25 cellular contexts compared by ENCODE assay signal in the genomic region with DNA sequence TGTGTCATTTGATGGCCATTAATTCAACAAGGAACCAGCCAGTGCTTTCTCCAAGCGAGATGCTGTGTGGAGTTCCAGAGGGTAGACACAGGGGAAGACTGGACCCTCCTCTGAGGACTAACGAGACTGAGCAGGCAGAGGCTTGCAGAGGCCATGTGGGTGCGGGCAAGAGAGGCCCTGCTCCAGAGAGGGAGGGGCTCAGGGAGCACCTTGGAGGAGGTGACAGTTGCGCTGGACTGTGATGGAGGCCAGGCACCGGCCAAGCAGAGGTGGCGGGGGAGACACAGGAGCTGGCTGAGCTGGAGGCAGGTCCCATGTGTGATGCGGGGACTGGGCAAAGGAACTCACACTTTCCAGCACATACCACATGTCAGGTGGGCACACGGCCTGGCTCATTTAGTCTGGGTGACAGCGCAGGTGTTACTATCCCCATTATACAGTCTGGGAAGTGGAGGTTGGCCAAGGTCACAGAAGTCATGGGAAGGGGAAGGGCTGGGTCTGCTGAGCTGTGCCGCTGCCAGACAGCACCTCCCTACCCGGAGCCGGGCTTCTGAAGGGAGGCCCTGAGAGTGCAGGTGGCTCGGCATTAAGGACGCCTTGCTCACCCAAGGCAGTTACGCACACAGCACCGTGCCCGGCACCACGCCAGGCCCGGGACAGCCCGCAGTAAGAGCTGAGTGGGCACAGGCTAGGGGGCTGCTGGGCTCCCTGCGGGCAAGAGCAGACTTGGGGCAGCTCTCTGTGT. TPM values are rescaled to one million over a fixed set of nuclear protein-coding genes. Genes with fewer than 3 reads are reported as not detected.
DNase-seq lines count a peak whose midpoint lies in the region; ATAC-seq, FAIRE-seq and TF ChIP-seq lines count a peak whose summit lies in the region.
"Had no signal": no experiment of that assay in that cellular context is flagged by ENCODE, and none has a peak within 500 bp of the region (broad histone marks: within the 10 kb centered on the region; RNA-seq: fewer than 3 reads in every experiment).

No MANE protein-coding gene starts in this region.

- peaks cover 39% of the 10 kb centered on the region for H3K4me1 Mint-ChIP-seq in WTC11

- no peak for TF ChIP-seq POLR2A in HepG2 (IDR thresholded peaks at IDR 0.05; ENCODE audit: insufficient read depth in 1 of 2, low read depth in 2 of 2, low read length in 2 of 2)
- no peak for TF ChIP-seq POLR2A in right lobe of liver (IDR thresholded peaks at IDR 0.05)

- intact Hi-C loops in HepG2 (cut with micrococcal nuclease; ENCODE audit: unreplicated experiment) (no loop called here), right lobe of liver (cut with DNase I) (no loop called here)

- H3K9me3 ChIP-seq in HepG2 (ENCODE audit: low read length) (no peaks in the 10 kb centered on the region), right lobe of liver (no peaks in the 10 kb centered on the region), smooth muscle cell (replicated peaks; ENCODE audit: low read depth) (no peaks in the 10 kb centered on the region)
- H3K9me3 ChIP-seq: Caco-2, sigmoid colon, SJSA1 had no signal

- in situ Hi-C loops in HepG2 (cut with HindIII; ENCODE audit: extremely low pct_ligation_motif_present, low pct_unique_long_range_greater_than_20kb): no loop called here

- DNase-seq in HepG2 (ENCODE audit: low spot score) (no peak), right lobe of liver (no peak), WTC11 (ENCODE audit: low spot score) (no peak), islet precursor cell (peak; percentile 50), smooth muscle cell (lab: John Stamatoyannopoulos, UW; ENCODE audit: unreplicated experiment) (no peak), NCI-H345 treated with DMSO at 0.1 percent for 48 hours (lab: John Stamatoyannopoulos, UW; ENCODE audit: unreplicated experiment) (no peak)
- DNase-seq: activated CD4-positive, alpha-beta T cell treated with anti-CD3 and anti-CD28 coated beads, Interleukin-2, amount 50 U/mL, for 4 hours; activated naive CD8-positive, alpha-beta T cell treated with anti-CD3 and anti-CD28 coated beads, Interleukin-2, amount 50 U/mL, for 24 hours; activated T-cell treated with anti-CD3 and anti-CD28 coated beads for 4 hours; DMS79 treated with DMSO at 0.1 percent for 48 hours; GF-D8; HCEC 1CT; NCI-H1105 treated with DMSO at 0.1 percent for 48 hours; NCI-H1930; NCI-H69; sigmoid colon; stimulated activated CD4-positive, alpha-beta T cell treated with anti-CD3 and anti-CD28 coated beads, Interleukin-15, amount 100 ng/mL, for 24 hours; T-helper 1 cell had no signal

- peaks cover 15% of the 10 kb centered on the region for H3K27me3 Mint-ChIP-seq in WTC11 (ENCODE audit: low read depth)
- H3K27me3 Mint-ChIP-seq: stimulated activated naive CD8-positive, alpha-beta T cell treated with anti-CD3 and anti-CD28 coated beads, Interleukin-15, Interleukin-2, amounts not matched to agents 100 ng/mL and 50 ng/mL, for 24 hours had no signal

- H3F3A ChIP-seq in smooth muscle cell (ENCODE audit: low read depth): peaks cover 6% of the 10 kb centered on the region

- no peak for TF ChIP-seq CTCF in HepG2 (CRISPR knock-in tag; IDR thresholded peaks at IDR 0.05)
- no peak for TF ChIP-seq CTCF in right lobe of liver (IDR thresholded peaks at IDR 0.05)
- TF ChIP-seq CTCF in WTC11 (IDR thresholded peaks at IDR 0.05): no peak
- no peak for TF ChIP-seq CTCF in smooth muscle cell (IDR thresholded peaks at IDR 0.05; ENCODE audit: borderline replicate concordance, insufficient read depth, poor library complexity, severe bottlenecking)

- no peaks in the 10 kb centered on the region for H3K36me3 Mint-ChIP-seq in WTC11

- H3K4me3 Mint-ChIP-seq in WTC11: no peak overlapping the region
- H3K4me3 Mint-ChIP-seq: activated naive CD8-positive, alpha-beta T cell treated with anti-CD3 and anti-CD28 coated beads, Interleukin-2, amount 50 U/mL, for 24 hours; stimulated activated naive CD8-positive, alpha-beta T cell treated with anti-CD3 and anti-CD28 coated beads, Interleukin-15, Interleukin-2, amounts not matched to agents 100 ng/mL and 50 ng/mL, for 24 hours had no signal

- no peak overlapping the region for H3K4me3 ChIP-seq in HepG2 (replicated peaks in 1 of 3; ENCODE audit: insufficient read depth in 1 of 3, low read depth in 2 of 3, low read length in 3 of 3)
- no peak overlapping the region for H3K4me3 ChIP-seq in right lobe of liver
- no peak overlapping the region for H3K4me3 ChIP-seq in smooth muscle cell
- H3K4me3 ChIP-seq: sigmoid colon, SJSA1 had no signal

- H3K4me2 ChIP-seq in HepG2 (ENCODE audit: low read depth, low read length) (no peak overlapping the region), smooth muscle cell (no peak overlapping the region)

- CTCF ChIA-PET in HepG2 (lab: Yijun Ruan, JAX; ENCODE audit: low intra/inter-chr PET ratio, low total read pairs) (no interaction called here), WTC11 (lab: Charles Lee) (interaction anchor here (0.9 kb wide), 1 partner anchor 24 kb away, joined by 3 read pairs; no protein-coding TSS in a partner anchor)

- H3K27ac ChIP-seq in HepG2 (ENCODE audit: extremely low read length, insufficient read depth, low read length): no peak overlapping the region
- H3K27ac ChIP-seq in right lobe of liver: no peak overlapping the region
- H3K27ac ChIP-seq in smooth muscle cell (ENCODE audit: low read depth): no peak overlapping the region
- H3K27ac ChIP-seq: sigmoid colon, SJSA1 had no signal

- no peaks in the 10 kb centered on the region for H4K20me1 ChIP-seq in HepG2 (ENCODE audit: insufficient read depth, low read length)
- H4K20me1 ChIP-seq in smooth muscle cell (ENCODE audit: low read depth): no peaks in the 10 kb centered on the region

- POLR2A ChIA-PET in HepG2 (lab: Yijun Ruan, JAX): no interaction called here
- POLR2A ChIA-PET in WTC11 (lab: Charles Lee): no interaction called here

- H3K27me3 ChIP-seq in HepG2 (ENCODE audit: control insufficient read depth in 1 of 2, insufficient read depth in 2 of 2, low read length in 2 of 2): 0 out of 5 replicates have a peak, but pooled peaks cover 0 to 3% of the 10 kb centered on the region in 2 experiments
- H3K27me3 ChIP-seq in right lobe of liver: no peaks in the 10 kb centered on the region
- H3K27me3 ChIP-seq in smooth muscle cell (ENCODE audit: low read depth): no peaks in the 10 kb centered on the region
- H3K27me3 ChIP-seq: SJSA1 had no signal

- H3K4me1 ChIP-seq in HepG2 (ENCODE audit: insufficient read depth, low read length) (peaks cover 38% of the 10 kb centered on the region), right lobe of liver (peaks cover 0 to 12% (median 4%) of the 10 kb centered on the region in 4 donors), smooth muscle cell (ENCODE audit: low read depth) (peaks cover 4% of the 10 kb centered on the region)

- BruUV-seq in HepG2 (replicated peaks; lab: Mats Ljungman, UMichigan): no TSS peak

- no peak for ATAC-seq in HepG2
- ATAC-seq in right lobe of liver: no peak
- ATAC-seq in WTC11: no peak
- ATAC-seq in GM19328 (IDR thresholded peaks at IDR 0.05; ENCODE audit: unreplicated experiment): no peak
- no peak for ATAC-seq in HG02885 (IDR thresholded peaks at IDR 0.05; ENCODE audit: poor library complexity, unreplicated experiment)
- ATAC-seq: activated naive CD8-positive, alpha-beta T cell treated with anti-CD3 and anti-CD28 coated beads, Interleukin-2, amount 50 U/mL, for 24 hours had no signal

- no peaks in the 10 kb centered on the region for H3K9me3 Mint-ChIP-seq in WTC11
- H3K9me3 Mint-ChIP-seq: activated naive CD8-positive, alpha-beta T cell treated with anti-CD3 and anti-CD28 coated beads, Interleukin-2, amount 50 U/mL, for 24 hours; stimulated activated naive CD8-positive, alpha-beta T cell treated with anti-CD3 and anti-CD28 coated beads, Interleukin-15, Interleukin-2, amounts not matched to agents 100 ng/mL and 50 ng/mL, for 24 hours had no signal

- WGBS in HepG2 (ENCODE audit: low lambda C conversion rate): 98% methylated on average over 8 of the region's 21 CpGs
- 87% methylated on average over 4 of the region's 21 CpGs for WGBS in right lobe of liver (ENCODE audit: insufficient coverage, low coverage, low lambda C conversion rate, missing lambda C conversion rate)
- WGBS in smooth muscle cell (ENCODE audit: low lambda C conversion rate): 95% methylated on average over 21 of the region's 21 CpGs

- no peaks in the 10 kb centered on the region for H3K79me2 ChIP-seq in HepG2 (ENCODE audit: insufficient read depth, low read length)
- H3K79me2 ChIP-seq in smooth muscle cell (ENCODE audit: low read depth): no peaks in the 10 kb centered on the region

- TF ChIP-seq RAD21 in HepG2 (CRISPR knock-in tag; IDR thresholded peaks at IDR 0.05): no peak

- FAIRE-seq in HepG2 (lab: Jason Lieb, UNC): no peak
- FAIRE-seq: islet of Langerhans, RCC 7860 had no signal

- H2AFZ ChIP-seq in HepG2 (ENCODE audit: low read length): no peak overlapping the region
- H2AFZ ChIP-seq in smooth muscle cell (ENCODE audit: low read depth): no peak overlapping the region

- no peak overlapping the region for H3K27ac Mint-ChIP-seq in WTC11
- H3K27ac Mint-ChIP-seq: activated naive CD8-positive, alpha-beta T cell treated with anti-CD3 and anti-CD28 coated beads, Interleukin-2, amount 50 U/mL, for 24 hours; stimulated activated naive CD8-positive, alpha-beta T cell treated with anti-CD3 and anti-CD28 coated beads, Interleukin-15, Interleukin-2, amounts not matched to agents 100 ng/mL and 50 ng/mL, for 24 hours had no signal

- H3K9ac ChIP-seq in HepG2 (ENCODE audit: insufficient read depth, low read depth, low read length): no peak overlapping the region
- H3K9ac ChIP-seq in smooth muscle cell (ENCODE audit: low read depth): no peak overlapping the region

- H3K36me3 ChIP-seq in HepG2 (replicated peaks in 1 of 2; ENCODE audit: control insufficient read depth in 1 of 2, insufficient read depth in 2 of 2, low read length in 2 of 2) (no peaks in the 10 kb centered on the region; a peak in 1 of 5 replicates), right lobe of liver (no peaks in the 10 kb centered on the region), smooth muscle cell (ENCODE audit: low read depth) (no peaks in the 10 kb centered on the region)
- H3K36me3 ChIP-seq: sigmoid colon, SJSA1 had no signal

- TF ChIP-seq EP300 in HepG2 (IDR thresholded peaks at IDR 0.05; ENCODE audit: low read depth in 2 of 2, low read length in 2 of 2) (no peak), HepG2 (CRISPR knock-in tag; IDR thresholded peaks at IDR 0.05; ENCODE audit: borderline replicate concordance) (no peak)

RNA-seq across cellular contexts. Expression of gene MELTF, which starts 3.7 kb away (rescaled TPM):
- 0.97 and 3.2 TPM in 2 replicates for total RNA-seq in HepG2 (2016; rRNA removed; fragmentation: Illumina TruSeq; extraction: Trizol)
- total RNA-seq in HepG2 (2016; cell fraction: cytosol; rRNA removed; fragmentation: Illumina TruSeq; extraction: Trizol; ENCODE audit: low read depth): 1.2 and 1.3 TPM in 2 replicates
- 1.4 and 3.7 TPM in 2 replicates for total RNA-seq in HepG2 (2016; cell fraction: insoluble cytoplasmic fraction; rRNA removed; fragmentation: Illumina TruSeq; extraction: Trizol)
- 0.99 and 1.4 TPM in 2 replicates for total RNA-seq in HepG2 (2016; cell fraction: membrane; rRNA removed; fragmentation: Illumina TruSeq; extraction: Trizol)
- total RNA-seq in HepG2 (2016; cell fraction: nucleus; rRNA removed; fragmentation: Illumina TruSeq; extraction: Trizol): 3.9 and 5.1 TPM in 2 replicates
- 7.5 and 11.9 TPM in 2 replicates for polyA plus RNA-seq in HepG2 (2011; rRNA removed)
- polyA plus RNA-seq in HepG2 (2011; cell fraction: cytosol; rRNA removed): 7.7 TPM in 2 replicates
- polyA plus RNA-seq in HepG2 (2011; cell fraction: nucleus; rRNA removed): 46.8 and 48.0 TPM in 2 replicates
- polyA plus RNA-seq in HepG2 (2012): 14.6 and 19.2 TPM in 2 replicates
- polyA plus RNA-seq in HepG2 (2016; cell fraction: cytosol; fragmentation: Illumina TruSeq; extraction: Trizol; ENCODE audit: low read depth): 0.49 and 0.59 TPM in 2 replicates
- polyA plus RNA-seq in HepG2 (2016; cell fraction: insoluble cytoplasmic fraction; fragmentation: Illumina TruSeq; extraction: Trizol; ENCODE audit: low read depth): 1.5 and 2.3 TPM in 2 replicates
- polyA plus RNA-seq in HepG2 (2016; cell fraction: membrane; fragmentation: Illumina TruSeq; extraction: Trizol; ENCODE audit: low read depth): 0.74 and 1.1 TPM in 2 replicates
- polyA plus RNA-seq in HepG2 (2016; cell fraction: nucleus; fragmentation: Illumina TruSeq; extraction: Trizol; ENCODE audit: insufficient read depth, low read depth): 6.7 and 9.2 TPM in 2 replicates
- 4.9 and 17.9 TPM in 2 replicates for polyA minus RNA-seq in HepG2 (2011; rRNA and poly(A)+ RNA removed; ENCODE audit: low replicate concordance)
- polyA minus RNA-seq in HepG2 (2011; cell fraction: cytosol; rRNA and poly(A)+ RNA removed): 7.8 and 11.0 TPM in 2 replicates
- polyA minus RNA-seq in HepG2 (2011; cell fraction: nucleus; rRNA and poly(A)+ RNA removed): 14.8 and 17.5 TPM in 2 replicates
- 1 to 10 TPM in 4 of 6 experiments, under 1 TPM in 2; 0.42 to 5.3 (median 2.0) TPM for total RNA-seq in right lobe of liver
- 7.3 to 9.5 TPM (median 8.7 TPM) in 3 replicates for total RNA-seq in WTC11 (2021)
- total RNA-seq in smooth muscle cell: 3.3 and 3.7 TPM in 2 replicates
- 8.6 and 10.8 TPM in 2 replicates for polyA plus RNA-seq in smooth muscle cell

RNA-seq across cellular contexts. Expression of gene PIGZ, which starts 57.3 kb away (rescaled TPM):
- total RNA-seq in HepG2 (2016; rRNA removed; fragmentation: Illumina TruSeq; extraction: Trizol) (2.2 and 4.7 TPM in 2 replicates), right lobe of liver (1 to 10 TPM; 1.2 to 2.8 (median 2.4) TPM), WTC11 (2021) (0.21 to 0.55 TPM (median 0.37 TPM) in 3 replicates), smooth muscle cell (3.0 and 3.2 TPM in 2 replicates)
- total RNA-seq in HepG2 (2016; cell fraction: cytosol; rRNA removed; fragmentation: Illumina TruSeq; extraction: Trizol; ENCODE audit: low read depth): 4.8 and 7.9 TPM in 2 replicates
- total RNA-seq in HepG2 (2016; cell fraction: insoluble cytoplasmic fraction; rRNA removed; fragmentation: Illumina TruSeq; extraction: Trizol): 1.9 and 4.8 TPM in 2 replicates
- total RNA-seq in HepG2 (2016; cell fraction: membrane; rRNA removed; fragmentation: Illumina TruSeq; extraction: Trizol): 3.9 and 5.7 TPM in 2 replicates
- 3.7 and 5.7 TPM in 2 replicates for total RNA-seq in HepG2 (2016; cell fraction: nucleus; rRNA removed; fragmentation: Illumina TruSeq; extraction: Trizol)
- polyA plus RNA-seq in HepG2 (2011; rRNA removed) (60.5 and 75.7 TPM in 2 replicates), smooth muscle cell (1.8 and 2.6 TPM in 2 replicates)
- 43.3 TPM in 2 replicates for polyA plus RNA-seq in HepG2 (2011; cell fraction: cytosol; rRNA removed)
- polyA plus RNA-seq in HepG2 (2011; cell fraction: nucleus; rRNA removed): 156 and 196 TPM in 2 replicates
- polyA plus RNA-seq in HepG2 (2012): 56.2 and 56.6 TPM in 2 replicates
- 6.6 and 6.7 TPM in 2 replicates for polyA plus RNA-seq in HepG2 (2016; cell fraction: cytosol; fragmentation: Illumina TruSeq; extraction: Trizol; ENCODE audit: low read depth)
- polyA plus RNA-seq in HepG2 (2016; cell fraction: insoluble cytoplasmic fraction; fragmentation: Illumina TruSeq; extraction: Trizol; ENCODE audit: low read depth): 3.7 and 4.6 TPM in 2 replicates
- polyA plus RNA-seq in HepG2 (2016; cell fraction: membrane; fragmentation: Illumina TruSeq; extraction: Trizol; ENCODE audit: low read depth): 5.4 and 6.6 TPM in 2 replicates
- polyA plus RNA-seq in HepG2 (2016; cell fraction: nucleus; fragmentation: Illumina TruSeq; extraction: Trizol; ENCODE audit: insufficient read depth, low read depth): 16.4 and 17.2 TPM in 2 replicates
- 0.58 and 57.9 TPM in 2 replicates for polyA minus RNA-seq in HepG2 (2011; rRNA and poly(A)+ RNA removed; ENCODE audit: low replicate concordance)
- 15.7 and 18.4 TPM in 2 replicates for polyA minus RNA-seq in HepG2 (2011; cell fraction: cytosol; rRNA and poly(A)+ RNA removed)
- 38.0 and 53.5 TPM in 2 replicates for polyA minus RNA-seq in HepG2 (2011; cell fraction: nucleus; rRNA and poly(A)+ RNA removed)

Comparison
In these comparisons a context has a peak if more than half of its experiments do, and no peak if none do; other contexts are left out.
1. Of the 50 proteins assayed by ChIP-seq in both HepG2 and WTC11: peak only in HepG2: none; only in WTC11: ESRRA; in both: none; in neither: 49.